ENCODE assay signal across 31 cellular contexts in the genomic region with DNA sequence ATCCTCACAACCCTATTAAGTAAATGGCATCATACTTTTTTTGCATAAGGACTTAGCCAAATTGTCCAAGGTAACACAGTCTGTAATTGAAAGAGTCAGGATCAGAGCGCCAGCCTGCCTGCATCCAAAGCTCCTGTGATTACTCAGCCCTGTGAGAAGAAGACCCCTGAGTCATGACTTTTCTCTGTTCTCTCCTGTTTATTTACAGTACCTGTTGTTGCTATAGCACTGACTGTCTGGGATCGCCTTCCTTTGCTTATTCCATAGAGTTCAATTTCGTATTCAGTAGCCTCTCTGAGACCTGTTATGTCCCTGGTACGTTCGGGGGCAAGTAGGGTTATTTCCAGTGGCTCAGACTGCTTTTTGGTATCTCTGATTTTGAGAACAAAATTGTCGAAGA.
"Had no signal": no experiment of that assay in that cellular context is flagged by ENCODE, and none has a peak within 500 bp of the region (broad histone marks: within the 10 kb centered on the region; RNA-seq: fewer than 3 reads in every experiment).

No MANE protein-coding gene starts in this region.

- H3K27ac Mint-ChIP-seq: activated naive CD8-positive, alpha-beta T cell; activated T-cell treated with anti-CD3 and anti-CD28 coated beads, Interleukin-2, amount 50 U/mL, for 72 hours; natural killer cell; neural progenitor cell; T-helper 2 cell treated with Interferon-gamma antibody and Interleukin-4, amounts not matched to agents 5 μg/mL and 100 μg/mL, for 36 hours had no signal

- DNase-seq: activated CD4-positive, alpha-beta T cell treated with anti-CD3 and anti-CD28 coated beads for 4 hours; activated CD4-positive, alpha-beta T cell treated with anti-CD3 and anti-CD28 coated beads, Interleukin-2, amount 50 U/mL, for 4 hours; activated effector memory CD4-positive, alpha-beta T cell treated with Interleukin-2 at 50 U/mL for 16 hours; activated naive CD4-positive, alpha-beta T cell treated with Interleukin-2 at 50 U/mL for 16 hours; activated T-cell treated with anti-CD3 and anti-CD28 coated beads for 4 hours; activated T-cell treated with anti-CD3 and anti-CD28 coated beads, Interleukin-2, amount 50 U/mL, for 72 hours; anterior cingulate cortex; cerebellar nuclear complex; colonic mucosa; effector CD8-positive, alpha-beta T cell; esophagus squamous epithelium; gastrocnemius medialis; glutamatergic neuron; islet precursor cell; left ventricle myocardium superior; mammary epithelial cell; midbrain; natural killer cell; occipital lobe; right cardiac atrium; stimulated activated CD4-positive, alpha-beta T cell treated with anti-CD3 and anti-CD28 coated beads, Interleukin-2, amount 100 ng/mL, for 48 hours; stimulated activated naive CD4-positive, alpha-beta T cell treated with Interleukin-2 at 50 U/mL for 16 hours; T-helper 1 cell; testis; trophoblast cell had no signal

- H3K4me1 ChIP-seq: colonic mucosa, esophagus squamous epithelium, gastrocnemius medialis, parathyroid adenoma, testis had no signal

- H3K4me3 ChIP-seq: cardiac muscle cell, colonic mucosa, esophagus squamous epithelium, gastrocnemius medialis, neural progenitor cell, testis had no signal

- H3K27me3 ChIP-seq: cardiac muscle cell, colonic mucosa, esophagus squamous epithelium, gastrocnemius medialis, neural progenitor cell, testis had no signal

- H3K4me2 ChIP-seq: neural progenitor cell had no signal

- H2AFZ ChIP-seq: neural progenitor cell, parathyroid adenoma had no signal

- H3K9me3 ChIP-seq: colonic mucosa, esophagus squamous epithelium, gastrocnemius medialis, testis had no signal

- H3K4me3 Mint-ChIP-seq: activated naive CD8-positive, alpha-beta T cell; activated T-cell treated with anti-CD3 and anti-CD28 coated beads, Interleukin-2, amount 50 U/mL, for 72 hours; natural killer cell; neural progenitor cell; T-helper 2 cell treated with Interferon-gamma antibody and Interleukin-4, amounts not matched to agents 5 μg/mL and 100 μg/mL, for 36 hours had no signal

- H3K36me3 Mint-ChIP-seq: activated naive CD8-positive, alpha-beta T cell; natural killer cell; neural progenitor cell had no signal

- H3K9ac ChIP-seq: neural progenitor cell, parathyroid adenoma had no signal

- H3K36me3 ChIP-seq: cardiac muscle cell, colonic mucosa, esophagus squamous epithelium, gastrocnemius medialis, neural progenitor cell had no signal

- ATAC-seq: activated T-cell treated with anti-CD3 and anti-CD28 coated beads, Interleukin-2, amount 50 U/mL, for 72 hours; gastrocnemius medialis; left ventricle myocardium superior; natural killer cell; right cardiac atrium had no signal

- H3K79me2 ChIP-seq: parathyroid adenoma had no signal

- H3K9me3 Mint-ChIP-seq: activated T-cell treated with anti-CD3 and anti-CD28 coated beads, Interleukin-2, amount 50 U/mL, for 72 hours; natural killer cell; neural progenitor cell; T-helper 2 cell treated with Interferon-gamma antibody and Interleukin-4, amounts not matched to agents 5 μg/mL and 100 μg/mL, for 36 hours had no signal

- H3K27ac ChIP-seq: cardiac muscle cell, colonic mucosa, epithelial cell of prostate, gastrocnemius medialis, neural progenitor cell, parathyroid adenoma, testis had no signal
